30 cellular contexts compared by ENCODE assay signal in the genomic region with DNA sequence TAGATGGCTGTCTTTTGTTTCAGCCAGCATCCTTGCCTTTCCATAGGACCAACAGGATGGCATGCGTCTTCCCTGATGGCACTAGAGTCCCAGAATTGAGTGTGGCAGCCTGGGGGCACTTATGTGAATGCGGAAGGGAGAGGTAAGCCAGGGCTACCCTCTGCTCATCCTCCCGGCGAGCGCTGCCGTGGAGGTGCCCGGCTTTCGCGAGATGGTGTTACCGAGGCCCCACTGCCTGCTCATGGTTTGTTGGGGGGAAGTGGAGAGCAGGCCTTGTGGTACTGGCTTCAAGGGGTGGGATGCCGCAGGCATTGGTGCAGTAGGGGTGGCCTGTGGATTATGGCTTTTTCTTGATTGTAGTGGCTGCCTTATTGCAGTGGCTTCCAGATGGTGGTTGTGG. TPM values are rescaled to one million over a fixed set of nuclear protein-coding genes. Genes with fewer than 3 reads are reported as not detected.
"Had no signal": no experiment of that assay in that cellular context is flagged by ENCODE, and none has a peak within 500 bp of the region (broad histone marks: within the 10 kb centered on the region; RNA-seq: fewer than 3 reads in every experiment).

No MANE protein-coding gene starts in this region.

- FAIRE-seq: colon, endometrium, endothelial cell of umbilical vein, frontal cortex had no signal

- H3K4me1 ChIP-seq: colonic mucosa, esophagus muscularis mucosa, esophagus squamous epithelium, foreskin keratinocyte, gastrocnemius medialis, gastroesophageal sphincter, heart left ventricle, heart right ventricle had no signal

- H3K27ac Mint-ChIP-seq: dendritic cell treated with granulocyte-macrophage colony-stimulating factor and Interleukin-4, amounts not matched to agents 40 ng/mL and 50 ng/mL, for 4 days; effector memory CD8-positive, alpha-beta T cell; endodermal cell had no signal

- H3K4me3 ChIP-seq: colonic mucosa, coronary artery, dorsolateral prefrontal cortex, esophagus muscularis mucosa, esophagus squamous epithelium, gastrocnemius medialis, gastroesophageal sphincter, heart left ventricle, heart right ventricle had no signal

- H3K36me3 ChIP-seq: colonic mucosa, esophagus muscularis mucosa, esophagus squamous epithelium, gastrocnemius medialis, gastroesophageal sphincter, heart left ventricle, heart right ventricle had no signal

- DNase-seq: colonic mucosa; cortex of kidney; dermis blood vessel endothelial cell; dorsolateral prefrontal cortex; effector CD4-positive, alpha-beta T cell; effector CD8-positive, alpha-beta T cell; effector memory CD4-positive, alpha-beta T cell; effector memory CD8-positive, alpha-beta T cell; endodermal cell; erythroblast; esophagus squamous epithelium; foreskin fibroblast; foreskin keratinocyte; foreskin melanocyte; gastrocnemius medialis; glutamatergic neuron; head of caudate nucleus; heart left ventricle; heart right ventricle had no signal

- H3K4me3 Mint-ChIP-seq: dendritic cell treated with granulocyte-macrophage colony-stimulating factor and Interleukin-4, amounts not matched to agents 40 ng/mL and 50 ng/mL, for 4 days; effector memory CD8-positive, alpha-beta T cell; endodermal cell had no signal

- H3K27me3 ChIP-seq: colonic mucosa, foreskin keratinocyte had no signal

- H3K9me3 ChIP-seq: colonic mucosa, esophagus squamous epithelium, gastrocnemius medialis, heart left ventricle, heart right ventricle had no signal

- H3K4me1 Mint-ChIP-seq: endodermal cell had no signal

- ATAC-seq: effector memory CD8-positive, alpha-beta T cell; esophagus mucosa; foreskin keratinocyte; gastrocnemius medialis; gastroesophageal sphincter; heart left ventricle; heart right ventricle had no signal

- H3K27ac ChIP-seq: colonic mucosa, coronary artery, dorsolateral prefrontal cortex, epithelial cell of prostate, esophagus muscularis mucosa, esophagus squamous epithelium, foreskin keratinocyte, gastrocnemius medialis, gastroesophageal sphincter, heart left ventricle, heart right ventricle had no signal

- H3K9me3 Mint-ChIP-seq: dendritic cell treated with granulocyte-macrophage colony-stimulating factor and Interleukin-4, amounts not matched to agents 40 ng/mL and 50 ng/mL, for 4 days; effector memory CD8-positive, alpha-beta T cell; endodermal cell had no signal

RNA-seq across cellular contexts. Expression of a gene that starts 53.4 kb away (rescaled TPM):
- total RNA-seq: epithelial cell of proximal tubule had no signal
